Comparison of ENCODE assay signal across 1 cellular context in genomic region chr19:55231391-55232283, GRCh38.
TF ChIP-seq lines count a peak whose summit lies in the region.

No MANE protein-coding gene starts in this region.

TF ChIP-seq in SK-N-SH, 30 proteins besides CTCF, POLR2A, EP300 and RAD21 (continued from another document):
- TF ChIP-seq, protein P1, sequence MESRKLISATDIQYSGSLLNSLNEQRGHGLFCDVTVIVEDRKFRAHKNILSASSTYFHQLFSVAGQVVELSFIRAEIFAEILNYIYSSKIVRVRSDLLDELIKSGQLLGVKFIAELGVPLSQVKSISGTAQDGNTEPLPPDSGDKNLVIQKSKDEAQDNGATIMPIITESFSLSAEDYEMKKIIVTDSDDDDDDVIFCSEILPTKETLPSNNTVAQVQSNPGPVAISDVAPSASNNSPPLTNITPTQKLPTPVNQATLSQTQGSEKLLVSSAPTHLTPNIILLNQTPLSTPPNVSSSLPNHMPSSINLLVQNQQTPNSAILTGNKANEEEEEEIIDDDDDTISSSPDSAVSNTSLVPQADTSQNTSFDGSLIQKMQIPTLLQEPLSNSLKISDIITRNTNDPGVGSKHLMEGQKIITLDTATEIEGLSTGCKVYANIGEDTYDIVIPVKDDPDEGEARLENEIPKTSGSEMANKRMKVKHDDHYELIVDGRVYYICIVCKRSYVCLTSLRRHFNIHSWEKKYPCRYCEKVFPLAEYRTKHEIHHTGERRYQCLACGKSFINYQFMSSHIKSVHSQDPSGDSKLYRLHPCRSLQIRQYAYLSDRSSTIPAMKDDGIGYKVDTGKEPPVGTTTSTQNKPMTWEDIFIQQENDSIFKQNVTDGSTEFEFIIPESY (IDR thresholded peaks at IDR 0.05; ENCODE audit: borderline replicate concordance, low read depth), result no peak
- TF ChIP-seq RFX5 (IDR thresholded peaks at IDR 0.05; ENCODE audit: low read length) (no peak), SIN3A (IDR thresholded peaks at IDR 0.05; ENCODE audit: borderline replicate concordance, low read depth, low read length) (no peak), GABPA (IDR thresholded peaks at IDR 0.05; ENCODE audit: low read depth) (no peak)
